23 cellular contexts compared by ENCODE assay signal in the genomic region with DNA sequence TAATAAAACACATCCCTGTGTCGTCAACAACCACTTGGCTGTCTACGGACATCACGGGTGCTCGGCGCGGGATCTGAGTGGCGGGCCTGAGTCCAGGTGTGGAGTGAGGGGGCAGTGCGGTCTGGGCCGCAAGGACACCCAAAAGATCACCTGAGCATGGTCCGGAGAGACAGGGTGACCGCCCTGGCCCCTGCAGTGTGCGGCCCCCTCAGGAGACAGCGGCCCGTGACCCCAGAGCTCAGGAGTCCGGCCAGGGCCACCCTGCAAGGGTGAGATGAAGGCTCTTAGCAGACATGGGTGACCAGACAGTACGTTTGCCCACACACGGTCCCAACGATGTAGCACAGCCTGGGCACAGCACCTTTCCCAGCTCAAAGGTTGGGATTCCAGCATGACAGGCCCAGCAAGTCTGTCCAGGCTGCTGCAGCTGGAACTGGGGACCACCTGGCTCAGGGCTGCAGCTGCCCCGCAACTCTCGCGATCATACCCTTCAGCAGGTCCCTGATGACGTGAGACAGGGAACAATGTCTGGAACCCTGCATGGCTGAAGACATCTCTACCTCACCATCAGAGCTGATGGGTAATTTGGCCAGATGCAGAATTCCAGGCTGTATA.
"Had no signal": no experiment of that assay in that cellular context is flagged by ENCODE, and none has a peak within 500 bp of the region (broad histone marks: within the 10 kb centered on the region; RNA-seq: fewer than 3 reads in every experiment).

No MANE protein-coding gene starts in this region.

- H3K27me3 ChIP-seq: dorsolateral prefrontal cortex, gastrocnemius medialis, left lung, neural progenitor cell, right lobe of liver, stomach, thyroid gland, uterus had no signal

- H3K9ac ChIP-seq: neural progenitor cell had no signal

- H3K4me2 ChIP-seq: neural progenitor cell, smooth muscle cell had no signal

- H3K4me3 ChIP-seq: dorsolateral prefrontal cortex, gastrocnemius medialis, left lung, lung, neural progenitor cell, psoas muscle, right lobe of liver, smooth muscle cell, stomach, thyroid gland, uterus had no signal

- H2AFZ ChIP-seq: neural progenitor cell had no signal

- FAIRE-seq: colon, keratinocyte had no signal

- H3K27ac ChIP-seq: dorsolateral prefrontal cortex, gastrocnemius medialis, left lung, neural progenitor cell, psoas muscle, right lobe of liver, stomach, thyroid gland, uterus had no signal

- H3K9me3 ChIP-seq: gastrocnemius medialis, left lung, psoas muscle, right lobe of liver, stomach, thyroid gland, uterus had no signal

- DNase-seq: central memory CD4-positive, alpha-beta T cell; dorsolateral prefrontal cortex; effector CD4-positive, alpha-beta T cell; foreskin fibroblast; gastrocnemius medialis; head of caudate nucleus; nucleus accumbens; right lobe of liver; stimulated activated CD4-positive, alpha-beta T cell treated with anti-CD3 and anti-CD28 coated beads, Interleukin-12 subunit alpha, Interleukin-12 subunit beta, amount 100 ng/mL, for 4 hours; stimulated activated CD4-positive, alpha-beta T cell treated with anti-CD3 and anti-CD28 coated beads, Interleukin-1b, Interleukin-23, amount 100 ng/mL, for 48 hours; stimulated activated CD4-positive, alpha-beta T cell treated with anti-CD3 and anti-CD28 coated beads, Interleukin-4, amount 100 ng/mL, for 24 hours; stimulated activated naive CD4-positive, alpha-beta T cell treated with Interleukin-2 at 50 U/mL for 16 hours; stomach; thyroid gland; uterus had no signal

- ATAC-seq: gastrocnemius medialis; left lung; psoas muscle; right lobe of liver; stimulated activated effector memory CD8-positive, alpha-beta T cell treated with anti-CD3 and anti-CD28 coated beads, Interleukin-12 subunit alpha, Interleukin-12 subunit beta, amount 100 ng/mL, for 72 hours had no signal

- H3K36me3 ChIP-seq: gastrocnemius medialis, neural progenitor cell, right lobe of liver, thyroid gland, uterus had no signal

- H3K4me1 ChIP-seq: gastrocnemius medialis, left lung, neural progenitor cell, psoas muscle, right lobe of liver, thyroid gland, uterus had no signal
